10 cellular contexts compared by ENCODE assay signal in genomic region chr6:24064832-24065231, GRCh38.
"Had no signal": no experiment of that assay in that cellular context is flagged by ENCODE, and none has a peak within 500 bp of the region (broad histone marks: within the 10 kb centered on the region; RNA-seq: fewer than 3 reads in every experiment).

No MANE protein-coding gene starts in this region.

- DNase-seq: NCI-H1436 treated with DMSO at 0.1 percent for 48 hours; NCI-H187 treated with DMSO at 0.1 percent for 48 hours; NK-92 treated with Interleukin-12 subunit alpha and Interleukin-12 subunit beta, amount 100 ng/mL, for 24 hours had no signal

- H3K4me3 Mint-ChIP-seq: IgD-negative memory B cell had no signal

- H3K4me2 ChIP-seq: KMS-11, SK-N-SH had no signal

- H3K4me1 Mint-ChIP-seq: IgD-negative memory B cell had no signal

- H3K27me3 Mint-ChIP-seq: IgD-negative memory B cell had no signal

- H3K9me2 ChIP-seq: SK-N-SH had no signal

- H3K9me3 ChIP-seq: SK-N-SH had no signal

- H3K27ac Mint-ChIP-seq: IgD-negative memory B cell had no signal

- H3K36me3 Mint-ChIP-seq: IgD-negative memory B cell had no signal

- H3K9ac ChIP-seq: KMS-11, SK-N-SH had no signal

- ATAC-seq: K562, Panc1 had no signal

- H3K27ac ChIP-seq: HL-60, KMS-11, RWPE1 had no signal

- H3K4me3 ChIP-seq: K562 had no signal
